Comparison of ENCODE assay signal across 1 cellular context in genomic region chr10:7365029-7365750, GRCh38.
TF ChIP-seq lines count a peak whose summit lies in the region.

No MANE protein-coding gene starts in this region.

TF ChIP-seq in WTC11, 78 proteins besides CTCF, POLR2A, EP300 and RAD21 (continued from another document):
- no peak for TF ChIP-seq ZSCAN18 (CRISPR knock-in tag; IDR thresholded peaks at IDR 0.05)
- TF ChIP-seq RORB (CRISPR knock-in tag; IDR thresholded peaks at IDR 0.05) = no peak
- no peak for TF ChIP-seq TEAD1 (CRISPR knock-in tag; IDR thresholded peaks at IDR 0.05)
- no peak for TF ChIP-seq OVOL2 (CRISPR knock-in tag; IDR thresholded peaks at IDR 0.05; ENCODE audit: borderline replicate concordance)
- TF ChIP-seq ZNF219 (CRISPR knock-in tag; IDR thresholded peaks at IDR 0.05; ENCODE audit: borderline replicate concordance) = no peak
- TF ChIP-seq ZNF138 (CRISPR knock-in tag; conservative IDR thresholded peaks at IDR 0.05) = no peak
- TF ChIP-seq NR2C2 (CRISPR knock-in tag; IDR thresholded peaks at IDR 0.05) = no peak
- TF ChIP-seq HMGA2 (CRISPR knock-in tag; IDR thresholded peaks at IDR 0.05) = no peak
- no peak for TF ChIP-seq JAZF1 (CRISPR knock-in tag; IDR thresholded peaks at IDR 0.05)
